ENCODE assay signal across 1 cellular context in the genomic region with DNA sequence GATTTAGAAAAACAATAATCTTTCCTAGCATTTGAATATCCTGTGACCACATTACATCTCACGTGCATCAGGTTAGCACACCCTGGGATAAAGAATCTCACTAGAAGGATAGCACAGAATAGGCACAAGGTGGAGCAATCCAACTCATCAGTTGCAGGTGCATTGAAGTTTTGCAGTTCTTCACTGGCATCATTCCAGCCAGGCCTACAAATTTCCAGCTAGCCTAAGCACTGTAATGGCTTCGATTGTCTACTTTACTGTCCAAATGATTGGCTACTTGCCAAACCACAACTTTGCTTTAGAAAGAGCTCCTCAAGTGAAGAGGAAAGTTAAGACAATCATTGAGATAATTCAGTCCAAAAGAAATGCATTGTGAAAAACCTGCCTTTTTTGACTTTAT.
TF ChIP-seq lines count a peak whose summit lies in the region.

No MANE protein-coding gene starts in this region.

TF ChIP-seq in WTC11, 78 proteins besides CTCF, POLR2A, EP300 and RAD21 (continued from another document):
- TF ChIP-seq FOXP1 (CRISPR knock-in tag; IDR thresholded peaks at IDR 0.05; ENCODE audit: borderline replicate concordance) = no peak
- TF ChIP-seq OVOL2 (CRISPR knock-in tag; IDR thresholded peaks at IDR 0.05; ENCODE audit: borderline replicate concordance) = no peak
- no peak for TF ChIP-seq ELF4 (CRISPR knock-in tag; IDR thresholded peaks at IDR 0.05; ENCODE audit: low read depth)
- TF ChIP-seq SOX15 (CRISPR knock-in tag; IDR thresholded peaks at IDR 0.05) = no peak
- TF ChIP-seq TCF7 (CRISPR knock-in tag; IDR thresholded peaks at IDR 0.05; ENCODE audit: low read depth) = no peak
- TF ChIP-seq, protein P1, sequence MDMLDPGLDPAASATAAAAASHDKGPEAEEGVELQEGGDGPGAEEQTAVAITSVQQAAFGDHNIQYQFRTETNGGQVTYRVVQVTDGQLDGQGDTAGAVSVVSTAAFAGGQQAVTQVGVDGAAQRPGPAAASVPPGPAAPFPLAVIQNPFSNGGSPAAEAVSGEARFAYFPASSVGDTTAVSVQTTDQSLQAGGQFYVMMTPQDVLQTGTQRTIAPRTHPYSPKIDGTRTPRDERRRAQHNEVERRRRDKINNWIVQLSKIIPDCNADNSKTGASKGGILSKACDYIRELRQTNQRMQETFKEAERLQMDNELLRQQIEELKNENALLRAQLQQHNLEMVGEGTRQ (CRISPR knock-in tag; IDR thresholded peaks at IDR 0.05) = no peak
- no peak for TF ChIP-seq ZBTB21 (CRISPR knock-in tag; IDR thresholded peaks at IDR 0.05; ENCODE audit: borderline replicate concordance)
- no peak for TF ChIP-seq ZNF263 (CRISPR knock-in tag; IDR thresholded peaks at IDR 0.05; ENCODE audit: low read depth)
- no peak for TF ChIP-seq PRRX2 (CRISPR knock-in tag; IDR thresholded peaks at IDR 0.05)
- TF ChIP-seq JUN (CRISPR knock-in tag; IDR thresholded peaks at IDR 0.05) = no peak
- no peak for TF ChIP-seq NFATC4 (CRISPR knock-in tag; IDR thresholded peaks at IDR 0.05)
TF ChIP-seq in WTC11: peak in this region for 0.
